8 cellular contexts compared by ENCODE assay signal in genomic region chr19:1826557-1827521, GRCh38. TPM values are rescaled to one million over a fixed set of nuclear protein-coding genes. Genes with fewer than 3 reads are reported as not detected.
DNase-seq lines count a peak whose midpoint lies in the region; ATAC-seq, FAIRE-seq and TF ChIP-seq lines count a peak whose summit lies in the region.

No MANE protein-coding gene starts in this region.

- no peak overlapping the region for H2BK120ac ChIP-seq in neuronal stem cell (ENCODE audit: low read depth, low read length)

- H2BK15ac ChIP-seq in neuronal stem cell (ENCODE audit: low read length): peak overlapping the region; percentile 92

- intact Hi-C loops in Panc1 (cut with micrococcal nuclease; ENCODE audit: unreplicated experiment) (no loop called here), posterior cingulate gyrus (cut with DNase I) (loop anchor here (1.0 kb wide), 1 partner anchor 281 kb away; no protein-coding TSS in a partner anchor)

- no peak overlapping the region for H2BK5ac ChIP-seq in neuronal stem cell (ENCODE audit: low read length)

- DNase-seq in GM13977 (ENCODE audit: low spot score): peak; percentile 49
- DNase-seq in Panc1 (ENCODE audit: low read depth, low spot score): no peak
- DNase-seq in hepatocyte (ENCODE audit: low spot score): peak; percentile 75
- DNase-seq in neuronal stem cell (ENCODE audit: low spot score): no peak
- no peak for DNase-seq in WERI-Rb-1
- DNase-seq in posterior cingulate gyrus: no peak
- no peak for DNase-seq in frontal cortex (ENCODE audit: low spot score in 2 of 2)

- H3K4ac ChIP-seq in neuronal stem cell (ENCODE audit: low read length): peak overlapping the region; percentile 17

- H3K14ac ChIP-seq in neuronal stem cell (ENCODE audit: low read length): no peak overlapping the region

- no TSS peak for BruUV-seq in Panc1 (replicated peaks; lab: Mats Ljungman, UMichigan)

- H3K18ac ChIP-seq in neuronal stem cell (ENCODE audit: low read length): peak overlapping the region; percentile 71

- in situ Hi-C loops in GM13977 (cut with MboI; ENCODE audit: low pct_unique_long_range_greater_than_20kb, low sequenced_read_pairs, unreplicated experiment): no loop called here
- in situ Hi-C loops in Panc1 (cut with HindIII; ENCODE audit: low pct_unique_long_range_greater_than_20kb, low sequenced_read_pairs): no loop called here

- POLR2A ChIA-PET in Panc1 (lab: Charles Lee): interaction anchor here (0.6 to 0.7 kb wide), 2 partner anchors 46 to 1308 kb away, joined by 3 read pairs; no protein-coding TSS in a partner anchor

- no peaks in the 10 kb centered on the region for H3K9me2 ChIP-seq in hepatocyte (replicated peaks; ENCODE audit: insufficient read depth)

- peaks cover 24% of the 10 kb centered on the region for H3K79me2 ChIP-seq in hepatocyte

- H3K9ac ChIP-seq in neuronal stem cell (ENCODE audit: low read depth, low read length, poor library complexity): no peak overlapping the region

- peak overlapping the region; percentile 55 for H3K23ac ChIP-seq in neuronal stem cell (ENCODE audit: low read depth, low read length, poor library complexity)

- CTCF ChIA-PET in Panc1 (lab: Charles Lee): interaction anchor here (0.6 to 1.4 kb wide), 6 partner anchors 11 to 365 kb away, joined by 3 to 17 read pairs (median 8); no protein-coding TSS in a partner anchor

- H3K27ac ChIP-seq in Panc1 (ENCODE audit: low read length) (peak overlapping the region; percentile 72), hepatocyte (peak overlapping the region; percentile 90), neuronal stem cell (replicated peaks; ENCODE audit: low read length) (peak overlapping the region; percentile 31), WERI-Rb-1 (no peak overlapping the region)

- H3K79me1 ChIP-seq in neuronal stem cell (ENCODE audit: low read depth, low read length): peaks cover 22% of the 10 kb centered on the region

- H2BK12ac ChIP-seq in neuronal stem cell (ENCODE audit: low read length): no peak overlapping the region

- TF ChIP-seq CTCF in GM13977 (IDR thresholded peaks at IDR 0.05; ENCODE audit: extremely low read depth, insufficient read depth, missing control alignments) (no peak), Panc1 (IDR thresholded peaks at IDR 0.05) (no peak), hepatocyte (IDR thresholded peaks at IDR 0.05; ENCODE audit: poor library complexity) (no peak), WERI-Rb-1 (IDR thresholded peaks at IDR 0.05; ENCODE audit: low read depth, low read length) (no peak)

- peak; percentile 76 for ATAC-seq in Panc1
- ATAC-seq in HG03175 (IDR thresholded peaks at IDR 0.05; ENCODE audit: unreplicated experiment): no peak

- H3K4me3 ChIP-seq in Panc1 (ENCODE audit: low read depth in 2 of 2, low read length in 2 of 2) (peak overlapping the region in 1 of 2 experiments; percentile 8; a peak in 2 of 4 replicates), hepatocyte (no peak overlapping the region), neuronal stem cell (ENCODE audit: low read length in 2 of 2) (no peak overlapping the region), WERI-Rb-1 (ENCODE audit: low read depth, low read length) (no peak overlapping the region)

- H2AFZ ChIP-seq in hepatocyte (no peak overlapping the region), neuronal stem cell (ENCODE audit: low read length) (no peak overlapping the region)

- H3K4me2 ChIP-seq in hepatocyte: peak overlapping the region; percentile 69
- peak overlapping the region; percentile 37 for H3K4me2 ChIP-seq in neuronal stem cell (ENCODE audit: insufficient read depth, low read length, poor library complexity, severe bottlenecking)

- no peak overlapping the region for H4K91ac ChIP-seq in neuronal stem cell (ENCODE audit: low read depth, low read length, poor library complexity)

- H2AK5ac ChIP-seq in neuronal stem cell (ENCODE audit: low read depth, low read length): peak overlapping the region; percentile 95

- WGBS in hepatocyte (ENCODE audit: low lambda C conversion rate, missing lambda C conversion rate): 76% methylated on average over 50 of the region's 63 CpGs
- WGBS in neuronal stem cell (ENCODE audit: extremely low coverage in 2 of 2, insufficient read length in 2 of 2, insufficient replicate concordance in 1 of 2), 2 donors: no CpG with 5 or more reads among the region's 63 CpGs

- H4K20me1 ChIP-seq in hepatocyte (ENCODE audit: insufficient read depth, poor library complexity, severe bottlenecking): peaks cover 11% of the 10 kb centered on the region

- peaks cover 23% of the 10 kb centered on the region for H3K4me1 ChIP-seq in Panc1 (ENCODE audit: control insufficient read depth, insufficient read depth, low read length)
- peaks cover 5% of the 10 kb centered on the region for H3K4me1 ChIP-seq in hepatocyte (ENCODE audit: insufficient read depth)
- peaks cover 3 to 7% of the 10 kb centered on the region in 2 donors for H3K4me1 ChIP-seq in neuronal stem cell (ENCODE audit: control insufficient read depth in 2 of 2, insufficient read depth in 1 of 2, low read depth in 1 of 2, low read length in 2 of 2)

- H3K36me3 ChIP-seq in Panc1 (ENCODE audit: control insufficient read depth, insufficient read depth, low read length): no peaks in the 10 kb centered on the region
- H3K36me3 ChIP-seq in hepatocyte (replicated peaks; ENCODE audit: insufficient read depth, low read depth): no peaks in the 10 kb centered on the region
- peaks cover 19 to 73% of the 10 kb centered on the region in 2 donors for H3K36me3 ChIP-seq in neuronal stem cell (replicated peaks in 1 of 2; ENCODE audit: control insufficient read depth in 2 of 2, insufficient read depth in 2 of 2, low read length in 2 of 2)
- peaks cover 58% of the 10 kb centered on the region for H3K36me3 ChIP-seq in WERI-Rb-1

- no peaks in the 10 kb centered on the region for H3K9me3 ChIP-seq in Panc1 (ENCODE audit: control insufficient read depth, insufficient read depth, low read depth, low read length)
- H3K9me3 ChIP-seq in hepatocyte (ENCODE audit: low read depth): no peaks in the 10 kb centered on the region
- peaks cover 0 to 1% of the 10 kb centered on the region in 2 donors for H3K9me3 ChIP-seq in neuronal stem cell (replicated peaks in 1 of 2; ENCODE audit: control insufficient read depth in 2 of 2, insufficient read depth in 1 of 2, low read depth in 1 of 2, low read length in 2 of 2)
- no peaks in the 10 kb centered on the region for H3K9me3 ChIP-seq in WERI-Rb-1 (ENCODE audit: severe bottlenecking)

- no peaks in the 10 kb centered on the region for H3K27me3 ChIP-seq in Panc1 (ENCODE audit: control insufficient read depth, insufficient read depth, low read length)
- H3K27me3 ChIP-seq in hepatocyte: no peaks in the 10 kb centered on the region
- no peaks in the 10 kb centered on the region for H3K27me3 ChIP-seq in neuronal stem cell (ENCODE audit: control insufficient read depth in 3 of 3, insufficient read depth in 3 of 3, low read depth in 1 of 3, low read length in 3 of 3)
- H3K27me3 ChIP-seq in WERI-Rb-1 (ENCODE audit: insufficient read depth, low read depth, severe bottlenecking): no peaks in the 10 kb centered on the region

- no peak for FAIRE-seq in frontal cortex (lab: Jason Lieb, UNC)

- H4K8ac ChIP-seq in neuronal stem cell (ENCODE audit: low read depth, low read length): no peak overlapping the region

RNA-seq across cellular contexts. Expression of gene ATP8B3, which starts 14.8 kb away (rescaled TPM):
- total RNA-seq in Panc1 (2021; ENCODE audit: unreplicated experiment) (67.7 TPM), hepatocyte (1.4 and 1.7 TPM in 2 replicates), frontal cortex (not detected)
- 30.0 TPM for polyA plus RNA-seq in Panc1 (2012; ENCODE audit: insufficient read length)
- 2.4 and 3.1 TPM in 2 replicates for polyA plus RNA-seq in hepatocyte
- 0.79 TPM for polyA plus RNA-seq in neuronal stem cell (2013, experiment 1 of 2)
- 0.80 TPM for polyA plus RNA-seq in neuronal stem cell (2013, experiment 2 of 2)

RNA-seq across cellular contexts. Expression of gene REXO1, which starts 21.4 kb away (rescaled TPM):
- total RNA-seq in Panc1 (2021; ENCODE audit: unreplicated experiment): 52.1 TPM
- polyA plus RNA-seq in Panc1 (2012; ENCODE audit: insufficient read length): 66.2 TPM
- 13.2 and 13.4 TPM in 2 replicates for total RNA-seq in hepatocyte
- polyA plus RNA-seq in hepatocyte: 22.8 and 26.2 TPM in 2 replicates
- polyA plus RNA-seq in neuronal stem cell (2013, experiment 1 of 2): 15.0 TPM
- 16.5 TPM for polyA plus RNA-seq in neuronal stem cell (2013, experiment 2 of 2)
- total RNA-seq in frontal cortex: 5.3 TPM

RNA-seq across cellular contexts. Expression of gene KLF16, which starts 36.5 kb away (rescaled TPM):
- total RNA-seq in Panc1 (2021; ENCODE audit: unreplicated experiment): 79.3 TPM
- polyA plus RNA-seq in Panc1 (2012; ENCODE audit: insufficient read length): 74.5 TPM
- 3.4 and 6.4 TPM in 2 replicates for total RNA-seq in hepatocyte
- 14.3 and 16.0 TPM in 2 replicates for polyA plus RNA-seq in hepatocyte
- 12.8 TPM for polyA plus RNA-seq in neuronal stem cell (2013, experiment 1 of 2)
- polyA plus RNA-seq in neuronal stem cell (2013, experiment 2 of 2): 12.5 TPM
- total RNA-seq in frontal cortex: 2.9 TPM

RNA-seq across cellular contexts. Expression of gene ABHD17A, which starts 58.5 kb away (rescaled TPM):
- total RNA-seq in Panc1 (2021; ENCODE audit: unreplicated experiment): 57.1 TPM
- polyA plus RNA-seq in Panc1 (2012; ENCODE audit: insufficient read length): 92.3 TPM
- 62.5 and 77.5 TPM in 2 replicates for total RNA-seq in hepatocyte
- polyA plus RNA-seq in hepatocyte: 99.7 and 102 TPM in 2 replicates
- polyA plus RNA-seq in neuronal stem cell (2013, experiment 1 of 2): 44.4 TPM
- polyA plus RNA-seq in neuronal stem cell (2013, experiment 2 of 2): 44.1 TPM
- 42.0 TPM for total RNA-seq in frontal cortex

Comparison
In these comparisons a context has a peak if more than half of its experiments do, and no peak if none do; other contexts are left out.
1. DNase-seq: peak in GM13977 (single experiment) and hepatocyte (single experiment); none in Panc1 (single experiment), neuronal stem cell (single experiment), WERI-Rb-1 (single experiment), posterior cingulate gyrus (0 of 10) and frontal cortex (0 of 2).
2. RNA of gene ATP8B3, which starts 14.8 kb away (total RNA-seq): 67.7 TPM in Panc1 (single experiment); 1.4 to 1.7 TPM in hepatocyte and not detected in frontal cortex (single experiment); every median in the first group is over 10 times any median in the second.
3. RNA of gene KLF16, which starts 36.5 kb away (total RNA-seq): 79.3 TPM in Panc1 (single experiment); 3.4 to 6.4 TPM in hepatocyte and 2.9 TPM in frontal cortex (single experiment); every median in the first group is over 10 times any median in the second.